ENCODE assay signal across 9 cellular contexts in genomic region chr11:131837562-131837961, GRCh38.
"Had no signal": no experiment of that assay in that cellular context is flagged by ENCODE, and none has a peak within 500 bp of the region (broad histone marks: within the 10 kb centered on the region; RNA-seq: fewer than 3 reads in every experiment).

No MANE protein-coding gene starts in this region.

- FAIRE-seq: HTR-8/SVneo, K562 had no signal

- H3K4me3 ChIP-seq: GM23338, HAP-1, K562 had no signal

- ATAC-seq: GM23338, HCT116, K562 had no signal

- DNase-seq: H7, HFFc6, IMR-90, KG1 had no signal

- H3K4me2 ChIP-seq: GM23338 had no signal

- H2AFZ ChIP-seq: GM23338 had no signal

- H3K36me3 ChIP-seq: HAP-1 had no signal

- H3K4me1 ChIP-seq: HAP-1 had no signal

- H3K9me3 ChIP-seq: HAP-1 had no signal
